1 cellular context compared by ENCODE assay signal in genomic region chr9:748861-749497, GRCh38.
TF ChIP-seq lines count a peak whose summit lies in the region.

No MANE protein-coding gene starts in this region.

TF ChIP-seq in IMR-90, 13 proteins besides CTCF, POLR2A, EP300 and RAD21 (continued from another document):
- TF ChIP-seq ELK1 (IDR thresholded peaks at IDR 0.05; ENCODE audit: borderline replicate concordance, low read depth, low read length) (no peak), CEBPB (IDR thresholded peaks at IDR 0.05; ENCODE audit: low read depth, low read length) (no peak), BHLHE40 (IDR thresholded peaks at IDR 0.05; ENCODE audit: low read depth, low read length) (no peak), MAFK (IDR thresholded peaks at IDR 0.05; ENCODE audit: low read depth, low read length) (no peak), RFX5 (IDR thresholded peaks at IDR 0.05; ENCODE audit: low read depth, low read length) (no peak), MXI1 (IDR thresholded peaks at IDR 0.05; ENCODE audit: borderline replicate concordance, low read depth, low read length) (no peak)
- TF ChIP-seq, protein P1, sequence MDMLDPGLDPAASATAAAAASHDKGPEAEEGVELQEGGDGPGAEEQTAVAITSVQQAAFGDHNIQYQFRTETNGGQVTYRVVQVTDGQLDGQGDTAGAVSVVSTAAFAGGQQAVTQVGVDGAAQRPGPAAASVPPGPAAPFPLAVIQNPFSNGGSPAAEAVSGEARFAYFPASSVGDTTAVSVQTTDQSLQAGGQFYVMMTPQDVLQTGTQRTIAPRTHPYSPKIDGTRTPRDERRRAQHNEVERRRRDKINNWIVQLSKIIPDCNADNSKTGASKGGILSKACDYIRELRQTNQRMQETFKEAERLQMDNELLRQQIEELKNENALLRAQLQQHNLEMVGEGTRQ (IDR thresholded peaks at IDR 0.05; ENCODE audit: low read depth, low read length) = no peak
